In the genomic region with DNA sequence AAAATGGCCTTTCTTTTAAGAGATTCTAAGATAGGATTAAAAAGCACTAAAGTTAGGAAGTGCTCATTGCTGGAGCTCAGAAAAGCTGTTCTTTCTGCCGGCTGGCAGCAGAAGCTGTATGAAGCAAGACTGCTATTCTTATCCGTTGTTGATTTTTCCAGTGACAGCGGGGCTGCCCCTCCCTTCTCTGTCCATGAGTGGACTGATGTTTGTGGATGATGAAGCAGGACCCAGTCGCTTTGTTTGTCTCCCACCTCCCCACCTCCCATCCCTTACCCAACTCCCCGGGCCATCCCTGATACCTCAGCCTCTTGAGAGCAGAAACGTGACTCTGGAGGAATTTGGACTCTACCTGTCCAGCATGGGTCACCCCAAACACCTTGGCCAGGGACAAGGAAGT, we compare ENCODE assay signal across 10 cellular contexts. TPM values are rescaled to one million over a fixed set of nuclear protein-coding genes. Genes with fewer than 3 reads are reported as not detected.
DNase-seq lines count a peak whose midpoint lies in the region; ATAC-seq and TF ChIP-seq lines count a peak whose summit lies in the region.
"Had no signal": no experiment of that assay in that cellular context is flagged by ENCODE, and none has a peak within 500 bp of the region (broad histone marks: within the 10 kb centered on the region; RNA-seq: fewer than 3 reads in every experiment).

No MANE protein-coding gene starts in this region.

- H3K9me3 ChIP-seq in mesenchymal stem cell (ENCODE audit: control insufficient read depth, low read length) = no peaks in the 10 kb centered on the region
- no peaks in the 10 kb centered on the region for H3K9me3 ChIP-seq in transverse colon

- no peak for TF ChIP-seq CTCF in transverse colon (IDR thresholded peaks at IDR 0.05)

- H3K36me3 ChIP-seq in mesenchymal stem cell (ENCODE audit: control insufficient read depth in 1 of 2, insufficient read depth in 2 of 2, low read depth in 1 of 2, low read length in 2 of 2) (peaks cover 47 to 61% of the 10 kb centered on the region in 2 experiments), transverse colon (peaks cover 0 to 4% (median 0%) of the 10 kb centered on the region in 4 donors)

- DNase-seq in NCI-H146 (lab: John Stamatoyannopoulos, UW) = peak; percentile 4
- DNase-seq in NCI-H146 treated with DMSO at 0.1 percent for 48 hours (lab: John Stamatoyannopoulos, UW; ENCODE audit: unreplicated experiment) = no peak
- peak; percentile 74 for DNase-seq in fibroblast of gingiva (ENCODE audit: low read depth)
- peak; percentile 32 for DNase-seq in mesenchymal stem cell
- DNase-seq in transverse colon = peak; percentile 40
- no peak for DNase-seq in NCI-H187 treated with DMSO at 0.1 percent for 48 hours (lab: John Stamatoyannopoulos, UW)
- DNase-seq in Kasumi-1 (lab: John Stamatoyannopoulos, UW) = no peak

- H2AK5ac ChIP-seq in mesenchymal stem cell (ENCODE audit: low read length, severe bottlenecking) = no peak overlapping the region

- 68% methylated on average over 4 of the region's 6 CpGs for WGBS in mesenchymal stem cell
- WGBS in transverse colon (ENCODE audit: low coverage in 1 of 2), 2 donors = 40% methylated on average over 2 to 6 of the region's 6 CpGs

- peaks cover 10% of the 10 kb centered on the region for H3K4me1 ChIP-seq in mesenchymal stem cell (ENCODE audit: control insufficient read depth, insufficient read depth, low read depth, low read length)
- peaks cover 0 to 25% (median 4%) of the 10 kb centered on the region in 4 donors for H3K4me1 ChIP-seq in transverse colon

- no peak overlapping the region for H3K4ac ChIP-seq in mesenchymal stem cell (ENCODE audit: low read depth in 1 of 2, low read length in 2 of 2)

- no peak overlapping the region for H4K8ac ChIP-seq in mesenchymal stem cell (ENCODE audit: low read length)

- ATAC-seq in GM21717 (IDR thresholded peaks at IDR 0.05; ENCODE audit: unreplicated experiment) = no peak

- H3K14ac ChIP-seq in mesenchymal stem cell (ENCODE audit: low read length in 2 of 2) = no peak overlapping the region

- no peak overlapping the region for H3K4me2 ChIP-seq in mesenchymal stem cell (ENCODE audit: low read length, poor library complexity, severe bottlenecking)

- no peak overlapping the region for H3K23ac ChIP-seq in mesenchymal stem cell (ENCODE audit: low read length in 2 of 2)

- in situ Hi-C loops in transverse colon (cut with MboI; ENCODE audit: low pct_ligation_motif_present in 1 of 4, low pct_unique_long_range_greater_than_20kb in 1 of 4, low sequenced_read_pairs in 3 of 4) = loop anchor here in 3 of 4 donors (10.0 to 25.0 kb wide), 3 partner anchors 220 to 242 kb away; no protein-coding TSS in a partner anchor

- no peak overlapping the region for H2AFZ ChIP-seq in mesenchymal stem cell (ENCODE audit: low read depth, low read length)

- no peak overlapping the region for H3K27ac ChIP-seq in mesenchymal stem cell (ENCODE audit: low read length, poor library complexity, severe bottlenecking)
- peak overlapping the region; percentile 56 to 77 (median 62) for H3K27ac ChIP-seq in transverse colon

- H3K4me3 ChIP-seq in mesenchymal stem cell (ENCODE audit: insufficient read depth in 1 of 2, low read depth in 1 of 2, low read length in 2 of 2) (no peak overlapping the region), transverse colon (no peak overlapping the region)
- H3K4me3 ChIP-seq: K562 had no signal

- no peak overlapping the region for H2BK15ac ChIP-seq in mesenchymal stem cell (ENCODE audit: low read depth, poor library complexity, severe bottlenecking)

- peak overlapping the region; percentile 17 for H3K9ac ChIP-seq in mesenchymal stem cell (ENCODE audit: low read length)

- no peak overlapping the region for H2BK120ac ChIP-seq in mesenchymal stem cell (ENCODE audit: low read depth, low read length)

- no peak overlapping the region for H2BK12ac ChIP-seq in mesenchymal stem cell (ENCODE audit: low read length in 2 of 2)

- H3K18ac ChIP-seq in mesenchymal stem cell (ENCODE audit: low read depth in 1 of 2, low read length in 2 of 2) = no peak overlapping the region

- no peak overlapping the region for H2BK5ac ChIP-seq in mesenchymal stem cell (ENCODE audit: low read depth, low read length, poor library complexity, severe bottlenecking)

- no peak overlapping the region for H4K91ac ChIP-seq in mesenchymal stem cell (ENCODE audit: low read length)

- TF ChIP-seq POLR2A in transverse colon (IDR thresholded peaks at IDR 0.05) = no peak

- H3K27me3 ChIP-seq in mesenchymal stem cell (ENCODE audit: control insufficient read depth in 1 of 2, insufficient read depth in 1 of 2, low read length in 2 of 2) = no peaks in the 10 kb centered on the region
- no peaks in the 10 kb centered on the region for H3K27me3 ChIP-seq in transverse colon

- intact Hi-C loops in transverse colon (cut with DNase I; ENCODE audit: low total_unique reads) = no loop called here

- no peaks in the 10 kb centered on the region for H3K79me1 ChIP-seq in mesenchymal stem cell (replicated peaks; ENCODE audit: low read length, poor library complexity, severe bottlenecking)

- no peak for TF ChIP-seq EP300 in transverse colon (IDR thresholded peaks at IDR 0.05; ENCODE audit: low read depth)

RNA-seq across cellular contexts. Expression of a gene that starts 10.3 kb away (rescaled TPM):
- 0.48 TPM for polyA plus RNA-seq in mesenchymal stem cell (2013, experiment 1 of 2)
- polyA plus RNA-seq in mesenchymal stem cell (2013, experiment 2 of 2) = not detected
- total RNA-seq in transverse colon = 10 to 100 TPM in 2 of 4 donors, 1 to 10 TPM in 2; 3.0 to 26.5 (median 11.8) TPM

RNA-seq across cellular contexts. Expression of a gene that starts 14.7 kb away (rescaled TPM):
- 0.80 TPM for polyA plus RNA-seq in mesenchymal stem cell (2013, experiment 1 of 2)
- polyA plus RNA-seq in mesenchymal stem cell (2013, experiment 2 of 2) = 0.93 TPM
- total RNA-seq in transverse colon = 1 to 10 TPM in 3 of 4 donors, under 1 TPM in 1; 0.60 to 9.5 (median 4.9) TPM

RNA-seq across cellular contexts. Expression of a gene that starts 50.6 kb away (rescaled TPM):
- polyA plus RNA-seq in mesenchymal stem cell (2013, experiment 1 of 2) = 0.06 TPM
- 0.12 TPM for polyA plus RNA-seq in mesenchymal stem cell (2013, experiment 2 of 2)
- total RNA-seq in transverse colon = 1 to 10 TPM in 1 of 4 donors, under 1 TPM in 1, not detected in 2; 0.27 to 1.6 TPM
- total RNA-seq: glomerular endothelial cell had no signal
- polyA plus RNA-seq: K562 had no signal

RNA-seq across cellular contexts. Expression of a gene that starts 52.2 kb away (rescaled TPM):
- polyA plus RNA-seq in mesenchymal stem cell (2013, experiment 1 of 2) = 17.9 TPM
- 16.0 TPM for polyA plus RNA-seq in mesenchymal stem cell (2013, experiment 2 of 2)
- 10 to 100 TPM in 3 of 4 donors, 1 to 10 TPM in 1; 8.2 to 33.0 (median 16.4) TPM for total RNA-seq in transverse colon

Comparison
In these comparisons a context has a peak if more than half of its experiments do, and no peak if none do; other contexts are left out.
1. DNase-seq: peak in NCI-H146 (single experiment), fibroblast of gingiva (single experiment), mesenchymal stem cell (single experiment) and transverse colon (single experiment); none in NCI-H146 treated with DMSO at 0.1 percent for 48 hours (single experiment), NCI-H187 treated with DMSO at 0.1 percent for 48 hours (single experiment) and Kasumi-1 (0 of 2).